29 cellular contexts compared by ENCODE assay signal in the genomic region with DNA sequence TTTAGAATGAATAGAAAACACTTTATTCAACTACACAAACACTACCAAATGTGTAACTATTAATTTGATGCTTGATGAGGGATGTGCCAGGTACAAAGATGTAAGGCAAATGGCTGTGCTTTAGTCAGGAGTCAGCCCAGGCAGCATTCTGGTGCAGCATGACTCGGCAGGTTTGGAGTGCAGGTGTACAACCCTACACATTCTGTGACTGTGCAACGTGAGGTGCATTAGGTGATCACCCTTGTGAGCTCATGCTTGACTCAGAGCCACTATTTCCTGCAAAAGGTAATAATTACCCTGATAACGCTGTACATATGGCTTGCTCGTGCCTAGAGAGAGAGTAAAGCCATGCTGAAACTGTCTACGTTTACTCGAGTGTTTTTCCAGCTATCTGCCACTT.
A peak's percentile ranks its signal among the peaks of the same experiment; 100 is the strongest.
DNase-seq lines count a peak whose midpoint lies in the region; ATAC-seq and TF ChIP-seq lines count a peak whose summit lies in the region.
"Had no signal": no experiment of that assay in that cellular context is flagged by ENCODE, and none has a peak within 500 bp of the region (broad histone marks: within the 10 kb centered on the region; RNA-seq: fewer than 3 reads in every experiment).

No MANE protein-coding gene starts in this region.

- peaks cover 14% of the 10 kb centered on the region for H3K9me2 ChIP-seq in GM23338 (ENCODE audit: insufficient read depth)
- no peaks in the 10 kb centered on the region for H3K9me2 ChIP-seq in PC-9 (ENCODE audit: insufficient read depth)

- H3K4me2 ChIP-seq in GM23338 (no peak overlapping the region), PC-9 (no peak overlapping the region)

- CTCF ChIA-PET in PC-9 (lab: Charles Lee), result no interaction called here

- peaks cover 21% of the 10 kb centered on the region for H3K36me3 Mint-ChIP-seq in GM23338 (ENCODE audit: low read depth)
- H3K36me3 Mint-ChIP-seq: CD8-positive, alpha-beta memory T cell; IgD-negative memory B cell; naive B cell had no signal

- H3K36me3 ChIP-seq in GM23338 (ENCODE audit: insufficient read depth) (no peaks in the 10 kb centered on the region), PC-9 (ENCODE audit: low read depth) (no peaks in the 10 kb centered on the region)
- H3K36me3 ChIP-seq: neutrophil, sigmoid colon, transverse colon had no signal

- no peak for TF ChIP-seq CTCF in GM23338 (conservative IDR thresholded peaks at IDR 0.05; ENCODE audit: low read depth in 2 of 2)
- TF ChIP-seq CTCF in PC-9 (conservative IDR thresholded peaks at IDR 0.05), result no peak

- intact Hi-C loops in PC-9 (cut with micrococcal nuclease; ENCODE audit: unreplicated experiment), result no loop called here
- intact Hi-C loops in posterior cingulate gyrus (cut with DNase I), result no loop called here

- in situ Hi-C loops in Caki2 (cut with HindIII; ENCODE audit: low pct_unique_long_range_greater_than_20kb, low sequenced_read_pairs), result no loop called here

- H3K4me3 ChIP-seq in GM23338 (no peak overlapping the region), PC-9 (no peak overlapping the region)
- H3K4me3 ChIP-seq: sigmoid colon, transverse colon had no signal

- H4K20me1 ChIP-seq in GM23338 (replicated peaks; ENCODE audit: insufficient read depth) (no peaks in the 10 kb centered on the region), PC-9 (ENCODE audit: insufficient read depth) (no peaks in the 10 kb centered on the region)

- no peaks in the 10 kb centered on the region; the same call in 1 of the 2 replicates for H3K9me3 ChIP-seq in PC-9 (ENCODE audit: insufficient read depth, low read depth)
- H3K9me3 ChIP-seq: neutrophil, sigmoid colon, transverse colon had no signal

- no peaks in the 10 kb centered on the region for H3K4me1 ChIP-seq in GM23338 (ENCODE audit: insufficient read depth)
- no peaks in the 10 kb centered on the region for H3K4me1 ChIP-seq in PC-9 (replicated peaks; ENCODE audit: insufficient read depth)
- H3K4me1 ChIP-seq: sigmoid colon, transverse colon had no signal

- DNase-seq in Caki2 (ENCODE audit: low read depth), result peak; percentile 17
- peak; percentile 46 for DNase-seq in GM23338 (ENCODE audit: low spot score)
- DNase-seq in PC-9, result peak in 1 of 2 experiments; percentile 34
- DNase-seq in iPS DF 4.7 (ENCODE audit: extremely low read depth, low spot score), result peak; percentile 16
- DNase-seq in stimulated activated CD4-positive, alpha-beta T cell treated with anti-CD3 and anti-CD28 coated beads, Interleukin-4, amount 100 ng/mL, for 4 hours, result no peak
- DNase-seq in posterior cingulate gyrus, result no peak
- no peak for DNase-seq in foreskin melanocyte
- DNase-seq: activated CD4-positive, alpha-beta T cell treated with anti-CD3 and anti-CD28 coated beads for 1 hour; activated CD8-positive, alpha-beta T cell treated with anti-CD3 and anti-CD28 coated beads, Interleukin-2, amount 10 ng/mL, durations not matched to agents 7 days and 5 days; activated naive CD4-positive, alpha-beta T cell treated with anti-CD3 and anti-CD28 coated beads, Interleukin-2, amount 50 U/mL, for 16 hours; amniotic stem cell; CD8-positive, alpha-beta memory T cell; GDM1; hypothalamus; left ventricle myocardium superior; midbrain; naive B cell; NCI-H1092; NCI-H1694 treated with DMSO at 0.1 percent for 48 hours; NCI-H2171 treated with DMSO at 0.1 percent for 48 hours; NCI-H524; Right ventricle myocardium superior; sigmoid colon; stimulated activated CD4-positive, alpha-beta T cell treated with anti-CD3 and anti-CD28 coated beads, Interleukin-12 subunit alpha, Interleukin-12 subunit beta, amount 100 ng/mL, for 4 hours; stimulated activated CD4-positive, alpha-beta T cell treated with anti-CD3 and anti-CD28 coated beads, Interleukin-4, amount 100 ng/mL, for 1 hour; transverse colon had no signal

- no peak for ATAC-seq in GM23338
- ATAC-seq: activated CD8-positive, alpha-beta T cell treated with anti-CD3 and anti-CD28 coated beads, Interleukin-2, amount 10 ng/mL, durations not matched to agents 7 days and 5 days; left ventricle myocardium superior had no signal

- no peaks in the 10 kb centered on the region for H3K4me1 Mint-ChIP-seq in GM23338
- H3K4me1 Mint-ChIP-seq: CD8-positive, alpha-beta memory T cell; IgD-negative memory B cell; naive B cell had no signal

- peaks cover 21% of the 10 kb centered on the region for H3K9me3 Mint-ChIP-seq in GM23338

- H3K4me3 Mint-ChIP-seq in GM23338, result no peak overlapping the region
- H3K4me3 Mint-ChIP-seq: activated CD8-positive, alpha-beta T cell treated with anti-CD3 and anti-CD28 coated beads, Interleukin-2, amount 10 ng/mL, durations not matched to agents 7 days and 5 days; CD8-positive, alpha-beta memory T cell; IgD-negative memory B cell; naive B cell had no signal

- POLR2A ChIA-PET in PC-9 (lab: Charles Lee; ENCODE audit: unreplicated experiment), result no interaction called here

- H3F3A ChIP-seq in GM23338 (replicated peaks; ENCODE audit: low read depth) (no peaks in the 10 kb centered on the region), PC-9 (ENCODE audit: insufficient read depth, low read depth) (no peaks in the 10 kb centered on the region)

- BruUV-seq in PC-9 (replicated peaks; lab: Mats Ljungman, UMichigan), result no TSS peak

- H3K79me2 ChIP-seq in GM23338 (replicated peaks; ENCODE audit: insufficient read depth) (no peaks in the 10 kb centered on the region), PC-9 (ENCODE audit: low read depth) (no peaks in the 10 kb centered on the region)

- H3K27ac ChIP-seq in GM23338 (ENCODE audit: low read depth) (no peak overlapping the region), PC-9 (no peak overlapping the region)
- H3K27ac ChIP-seq: neutrophil, sigmoid colon, transverse colon had no signal

- H3K27me3 ChIP-seq in GM23338 (ENCODE audit: insufficient read depth), result no peaks in the 10 kb centered on the region
- H3K27me3 ChIP-seq in PC-9 (ENCODE audit: insufficient read depth, low read depth), result no peaks in the 10 kb centered on the region
- H3K27me3 ChIP-seq: neutrophil, sigmoid colon, transverse colon had no signal

- no peaks in the 10 kb centered on the region for H3K27me3 Mint-ChIP-seq in GM23338 (ENCODE audit: insufficient read depth, low read depth, poor library complexity)
- H3K27me3 Mint-ChIP-seq: CD8-positive, alpha-beta memory T cell; IgD-negative memory B cell; naive B cell; progenitor cell of endocrine pancreas had no signal

- H3K27ac Mint-ChIP-seq in GM23338, result no peak overlapping the region
- H3K27ac Mint-ChIP-seq: activated CD8-positive, alpha-beta T cell treated with anti-CD3 and anti-CD28 coated beads, Interleukin-2, amount 10 ng/mL, durations not matched to agents 7 days and 5 days; CD8-positive, alpha-beta memory T cell; IgD-negative memory B cell; naive B cell; progenitor cell of endocrine pancreas had no signal

- H2AFZ ChIP-seq in GM23338, result no peak overlapping the region
- peak overlapping the region; percentile 61; the same call in 1 of the 2 replicates for H2AFZ ChIP-seq in PC-9

TF ChIP-seq in GM23338, 12 proteins besides CTCF, POLR2A, EP300 and RAD21:
- TF ChIP-seq EZH2 (IDR thresholded peaks at IDR 0.05; ENCODE audit: low read depth, unreplicated experiment), result no peak

Comparison
In these comparisons a context has a peak if more than half of its experiments do, and no peak if none do; other contexts are left out.
1. DNase-seq: peak in Caki2 (single experiment), GM23338 (single experiment) and iPS DF 4.7 (single experiment); none in stimulated activated CD4-positive, alpha-beta T cell treated with anti-CD3 and anti-CD28 coated beads, Interleukin-4, amount 100 ng/mL, for 4 hours (0 of 2), posterior cingulate gyrus (0 of 10) and foreskin melanocyte (single experiment).